ENCODE assay signal across 8 cellular contexts in the genomic region with DNA sequence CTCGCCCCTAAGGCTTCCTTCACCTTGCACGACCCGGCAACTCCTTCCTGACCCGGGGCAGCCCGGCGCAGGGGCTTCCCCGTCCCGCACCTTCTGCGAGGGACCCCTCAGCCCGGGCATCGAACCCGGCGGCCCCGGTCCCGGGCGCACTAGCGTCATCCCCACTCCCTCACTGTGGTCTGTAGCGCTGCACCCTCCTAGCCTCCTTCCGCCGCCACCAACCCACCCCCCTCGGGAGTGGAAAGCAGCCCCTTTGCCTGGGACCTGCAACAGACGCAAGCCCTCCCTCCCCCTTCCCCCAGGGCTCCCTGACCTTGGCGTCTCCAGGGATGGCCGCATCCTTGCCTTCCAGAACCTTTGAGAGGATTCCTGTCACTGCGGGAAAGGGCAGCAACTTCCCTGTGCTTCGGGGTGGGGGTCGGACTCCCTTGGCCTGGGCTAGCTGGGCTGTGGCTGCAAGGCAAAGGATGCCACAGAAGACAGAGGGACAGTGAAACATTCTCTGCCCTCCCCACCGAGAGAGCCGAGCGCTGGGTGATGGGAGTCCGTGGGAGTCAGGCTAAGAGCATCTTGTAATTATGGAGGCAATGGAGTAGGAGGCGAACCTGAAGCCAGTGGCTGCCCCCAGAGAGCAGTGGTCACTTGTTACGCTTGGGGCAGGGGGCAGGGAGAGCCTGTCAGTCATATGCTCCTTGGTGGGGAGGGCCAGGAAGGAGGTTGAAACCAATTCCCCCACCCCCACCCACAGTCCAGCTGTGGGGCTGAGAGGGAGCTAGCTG. TPM values are rescaled to one million over a fixed set of nuclear protein-coding genes. Genes with fewer than 3 reads are reported as not detected.
DNase-seq lines count a peak whose midpoint lies in the region; ATAC-seq and TF ChIP-seq lines count a peak whose summit lies in the region.

No MANE protein-coding gene starts in this region.

- H3K9me3 ChIP-seq in Peyer's patch: no peaks in the 10 kb centered on the region
- no peaks in the 10 kb centered on the region for H3K9me3 ChIP-seq in fibroblast of lung (ENCODE audit: control insufficient read depth, insufficient read depth, low read depth, low read length)

- peaks cover 20% of the 10 kb centered on the region for H3K36me3 Mint-ChIP-seq in T-helper 1 cell treated with Interleukin-12 subunit alpha and Interleukin-12 subunit beta and Interleukin-4 antibody, amounts not matched to agents 30 μg/mL and 1 μg/mL, for 36 hours (ENCODE audit: low read depth)
- H3K36me3 Mint-ChIP-seq in progenitor cell of endocrine pancreas (ENCODE audit: insufficient read depth): peaks cover 20% of the 10 kb centered on the region

- H3K27ac ChIP-seq in Peyer's patch (peak overlapping the region in 1 of 4 donors; percentile 70), fibroblast of lung (ENCODE audit: insufficient read depth, low read length) (no peak overlapping the region)

- H3K27me3 ChIP-seq in Peyer's patch (peaks cover 0 to 10% of the 10 kb centered on the region in 2 donors), fibroblast of lung (ENCODE audit: control insufficient read depth, insufficient read depth, low read length) (no peaks in the 10 kb centered on the region)

- H3K4me3 Mint-ChIP-seq in T-helper 1 cell treated with Interleukin-12 subunit alpha and Interleukin-12 subunit beta and Interleukin-4 antibody, amounts not matched to agents 30 μg/mL and 1 μg/mL, for 36 hours: peak overlapping the region; percentile 65
- peak overlapping the region; percentile 90 for H3K4me3 Mint-ChIP-seq in progenitor cell of endocrine pancreas (ENCODE audit: low read depth)

- H3K9ac ChIP-seq in fibroblast of lung (ENCODE audit: insufficient read depth, low read length): no peak overlapping the region

- peak overlapping the region; percentile 7 for H2AFZ ChIP-seq in fibroblast of lung (ENCODE audit: low read length)

- no peaks in the 10 kb centered on the region for H3K79me2 ChIP-seq in fibroblast of lung (ENCODE audit: control insufficient read depth, insufficient read depth, low read length)

- H3K4me1 ChIP-seq in Peyer's patch (peaks cover 0 to 23% (median 7%) of the 10 kb centered on the region in 4 donors), fibroblast of lung (ENCODE audit: control insufficient read depth, extremely low read depth, insufficient read depth, low read length) (peaks cover 7% of the 10 kb centered on the region)

- H3K27ac Mint-ChIP-seq in T-helper 1 cell treated with Interleukin-12 subunit alpha and Interleukin-12 subunit beta and Interleukin-4 antibody, amounts not matched to agents 30 μg/mL and 1 μg/mL, for 36 hours: no peak overlapping the region
- H3K27ac Mint-ChIP-seq in progenitor cell of endocrine pancreas: peak overlapping the region; percentile 62

- DNase-seq in T-helper 1 cell (no peak), Peyer's patch (peak in 1 of 3 donors; percentile 44), fibroblast of lung (ENCODE audit: low read depth in 2 of 2) (no peak), progenitor cell of endocrine pancreas (ENCODE audit: low spot score, unreplicated experiment) (no peak), KG1 (lab: John Stamatoyannopoulos, UW) (no peak), NCI-H1436 (lab: John Stamatoyannopoulos, UW) (no peak)

- TF ChIP-seq CTCF in Peyer's patch (IDR thresholded peaks at IDR 0.05) (no peak), fibroblast of lung (conservative IDR thresholded peaks at IDR 0.05 in 1 of 2, IDR thresholded peaks at IDR 0.05 in 1 of 2; ENCODE audit: low read depth in 1 of 2, low read length in 2 of 2) (no peak), progenitor cell of endocrine pancreas (IDR thresholded peaks at IDR 0.05; ENCODE audit: unreplicated experiment) (no peak)

- H3K4me2 ChIP-seq in fibroblast of lung (ENCODE audit: extremely low read depth, insufficient read depth, low read length): peak overlapping the region; percentile 76

- H4K20me1 ChIP-seq in fibroblast of lung (ENCODE audit: control insufficient read depth, extremely low read depth, insufficient read depth, low read length): no peaks in the 10 kb centered on the region

- H3K4me1 Mint-ChIP-seq in T-helper 1 cell treated with Interleukin-12 subunit alpha and Interleukin-12 subunit beta and Interleukin-4 antibody, amounts not matched to agents 30 μg/mL and 1 μg/mL, for 36 hours (ENCODE audit: low read depth): peaks cover 14% of the 10 kb centered on the region
- peaks cover 13% of the 10 kb centered on the region for H3K4me1 Mint-ChIP-seq in progenitor cell of endocrine pancreas (ENCODE audit: low read depth)

- no peaks in the 10 kb centered on the region for H3K9me3 Mint-ChIP-seq in T-helper 1 cell treated with Interleukin-12 subunit alpha and Interleukin-12 subunit beta and Interleukin-4 antibody, amounts not matched to agents 30 μg/mL and 1 μg/mL, for 36 hours
- no peaks in the 10 kb centered on the region for H3K9me3 Mint-ChIP-seq in progenitor cell of endocrine pancreas (ENCODE audit: low read depth)

- no peak for TF ChIP-seq POLR2A in Peyer's patch (IDR thresholded peaks at IDR 0.05)

- ATAC-seq in HG03457 (IDR thresholded peaks at IDR 0.05; ENCODE audit: unreplicated experiment): no peak

- H3K4me3 ChIP-seq in Peyer's patch (peak overlapping the region; percentile 50 to 80 (median 74)), fibroblast of lung (replicated peaks in 1 of 4; ENCODE audit: control extremely low read depth in 1 of 4, insufficient read depth in 1 of 4, low read depth in 3 of 4, low read length in 4 of 4) (peak overlapping the region; percentile 34 to 77 (median 62))

- H3K27me3 Mint-ChIP-seq in T-helper 1 cell treated with Interleukin-12 subunit alpha and Interleukin-12 subunit beta and Interleukin-4 antibody, amounts not matched to agents 30 μg/mL and 1 μg/mL, for 36 hours (ENCODE audit: low read depth): peaks cover 36% of the 10 kb centered on the region
- H3K27me3 Mint-ChIP-seq in progenitor cell of endocrine pancreas: no peaks in the 10 kb centered on the region

- peaks cover 0 to 30% (median 0%) of the 10 kb centered on the region in 3 donors for H3K36me3 ChIP-seq in Peyer's patch
- H3K36me3 ChIP-seq in fibroblast of lung (ENCODE audit: control insufficient read depth, insufficient read depth, low read length): peaks cover 12% of the 10 kb centered on the region

RNA-seq across cellular contexts. Expression of a gene that starts 0.8 kb away (rescaled TPM):
- total RNA-seq in Peyer's patch (10 to 100 TPM in 1 of 4 donors, 1 to 10 TPM in 3; 1.6 to 28.9 (median 4.0) TPM), fibroblast of lung (13.2 and 20.8 TPM in 2 replicates), progenitor cell of endocrine pancreas (261 and 292 TPM in 2 replicates)
- polyA plus RNA-seq in fibroblast of lung: 6.7 and 6.9 TPM in 2 replicates
- polyA plus RNA-seq in fibroblast of lung (2012): 15.5 and 19.7 TPM in 2 replicates
- 9.1 and 12.5 TPM in 2 replicates for polyA minus RNA-seq in fibroblast of lung (ENCODE audit: low replicate concordance)

RNA-seq across cellular contexts. Expression of a gene that starts 11.1 kb away (rescaled TPM):
- total RNA-seq in Peyer's patch: 10 to 100 TPM; 26.3 to 40.5 (median 36.6) TPM
- 18.7 and 21.5 TPM in 2 replicates for total RNA-seq in fibroblast of lung
- 34.9 and 42.4 TPM in 2 replicates for polyA plus RNA-seq in fibroblast of lung
- 75.9 and 84.1 TPM in 2 replicates for polyA plus RNA-seq in fibroblast of lung (2012)
- polyA minus RNA-seq in fibroblast of lung (ENCODE audit: low replicate concordance): 130 and 134 TPM in 2 replicates
- 45.7 and 48.7 TPM in 2 replicates for total RNA-seq in progenitor cell of endocrine pancreas

RNA-seq across cellular contexts. Expression of a gene that starts 18.7 kb away (rescaled TPM):
- total RNA-seq in Peyer's patch: 10 to 100 TPM; 36.1 to 53.4 (median 46.5) TPM
- total RNA-seq in fibroblast of lung: 34.7 and 37.7 TPM in 2 replicates
- polyA plus RNA-seq in fibroblast of lung: 32.6 and 55.6 TPM in 2 replicates
- 55.0 and 87.5 TPM in 2 replicates for polyA plus RNA-seq in fibroblast of lung (2012)
- 79.5 and 138 TPM in 2 replicates for polyA minus RNA-seq in fibroblast of lung (ENCODE audit: low replicate concordance)
- 102 and 111 TPM in 2 replicates for total RNA-seq in progenitor cell of endocrine pancreas

RNA-seq across cellular contexts. Expression of a gene that starts 26.9 kb away (rescaled TPM):
- total RNA-seq in Peyer's patch (10 to 100 TPM in 1 of 4 donors, 1 to 10 TPM in 3; 3.7 to 61.9 (median 8.8) TPM), fibroblast of lung (19.5 and 29.9 TPM in 2 replicates), progenitor cell of endocrine pancreas (4.8 and 6.2 TPM in 2 replicates)
- polyA plus RNA-seq in fibroblast of lung: 5.8 and 10.5 TPM in 2 replicates
- polyA plus RNA-seq in fibroblast of lung (2012): 18.7 and 37.0 TPM in 2 replicates
- polyA minus RNA-seq in fibroblast of lung (ENCODE audit: low replicate concordance): 34.8 and 117 TPM in 2 replicates

RNA-seq across cellular contexts. Expression of a gene that starts 46.4 kb away (rescaled TPM):
- total RNA-seq in Peyer's patch (10 to 100 TPM in 1 of 4 donors, 1 to 10 TPM in 3; 3.3 to 15.7 (median 4.7) TPM), fibroblast of lung (not detected in 2 replicates), progenitor cell of endocrine pancreas (0.55 and 0.62 TPM in 2 replicates)
- polyA plus RNA-seq in fibroblast of lung: not detected in 2 replicates
- polyA plus RNA-seq in fibroblast of lung (2012): not detected in 2 replicates
- polyA minus RNA-seq in fibroblast of lung (ENCODE audit: low replicate concordance): not detected in 2 replicates
